In genomic region chr7:23426876-23427275, GRCh38 we compare ENCODE assay signal across 10 cellular contexts.
"Had no signal": no experiment of that assay in that cellular context is flagged by ENCODE, and none has a peak within 500 bp of the region (broad histone marks: within the 10 kb centered on the region; RNA-seq: fewer than 3 reads in every experiment).

No MANE protein-coding gene starts in this region.

- DNase-seq: activated CD4-positive, alpha-beta T cell treated with anti-CD3 and anti-CD28 coated beads for 4 hours; activated naive CD4-positive, alpha-beta T cell treated with Interleukin-2 at 50 U/mL for 16 hours; adrenal gland; dorsolateral prefrontal cortex; immature natural killer cell; left cardiac atrium; naive B cell; stimulated activated CD4-positive, alpha-beta T cell treated with anti-CD3 and anti-CD28 coated beads, Interleukin-4, amount 100 ng/mL, for 4 hours; thyroid gland; WERI-Rb-1 had no signal
